In genomic region chr1:227728892-227729143, GRCh38 we compare ENCODE assay signal across 8 cellular contexts. TPM values are rescaled to one million over a fixed set of nuclear protein-coding genes. Genes with fewer than 3 reads are reported as not detected.
DNase-seq lines count a peak whose midpoint lies in the region; ATAC-seq, FAIRE-seq and TF ChIP-seq lines count a peak whose summit lies in the region.

No MANE protein-coding gene starts in this region.

- H3K9me1 ChIP-seq in keratinocyte (ENCODE audit: control insufficient read depth, extremely low read depth, insufficient read depth, low read length): no peaks in the 10 kb centered on the region

- no peak for TF ChIP-seq CTCF in keratinocyte (optimal IDR thresholded peaks at IDR 0.05 in 1 of 3, IDR thresholded peaks at IDR 0.05 in 1 of 3, conservative IDR thresholded peaks at IDR 0.05 in 1 of 3; ENCODE audit: extremely low read depth in 1 of 3, insufficient read depth in 2 of 3, low read length in 3 of 3)

- H3K9me3 Mint-ChIP-seq in activated T-cell treated with anti-CD3 and anti-CD28 coated beads, Interleukin-2, amount 50 U/mL, for 24 hours: no peaks in the 10 kb centered on the region
- H3K9me3 Mint-ChIP-seq in activated naive CD8-positive, alpha-beta T cell treated with anti-CD3 and anti-CD28 coated beads, Interleukin-2, amount 10 ng/mL, durations not matched to agents 7 days and 5 days: peaks cover 6% of the 10 kb centered on the region

- H3K27me3 Mint-ChIP-seq in activated T-cell treated with anti-CD3 and anti-CD28 coated beads, Interleukin-2, amount 50 U/mL, for 24 hours: no peaks in the 10 kb centered on the region
- H3K27me3 Mint-ChIP-seq in activated naive CD8-positive, alpha-beta T cell treated with anti-CD3 and anti-CD28 coated beads, Interleukin-2, amount 10 ng/mL, durations not matched to agents 7 days and 5 days: peaks cover 22% of the 10 kb centered on the region

- H3K79me2 ChIP-seq in keratinocyte (ENCODE audit: control insufficient read depth, insufficient read depth, low read length): peaks cover 14% of the 10 kb centered on the region

- H3K9me3 ChIP-seq in keratinocyte (ENCODE audit: control insufficient read depth, low read depth, low read length): no peaks in the 10 kb centered on the region

- H2AFZ ChIP-seq in keratinocyte (ENCODE audit: control insufficient read depth, low read length): no peak overlapping the region

- H3K36me3 Mint-ChIP-seq in activated T-cell treated with anti-CD3 and anti-CD28 coated beads, Interleukin-2, amount 50 U/mL, for 24 hours (ENCODE audit: low read depth): peaks cover 31% of the 10 kb centered on the region
- H3K36me3 Mint-ChIP-seq in activated naive CD8-positive, alpha-beta T cell treated with anti-CD3 and anti-CD28 coated beads, Interleukin-2, amount 10 ng/mL, durations not matched to agents 7 days and 5 days: peaks cover 4% of the 10 kb centered on the region

- H3K36me3 ChIP-seq in keratinocyte (ENCODE audit: control insufficient read depth in 2 of 2, extremely low read depth in 1 of 2, insufficient read depth in 2 of 2, low read length in 2 of 2): peaks cover 13 to 15% of the 10 kb centered on the region in 2 experiments

- H3K27me3 ChIP-seq in keratinocyte (ENCODE audit: control insufficient read depth, extremely low read depth, insufficient read depth, low read length): no peaks in the 10 kb centered on the region

- peaks cover 18% of the 10 kb centered on the region for H3K4me1 ChIP-seq in keratinocyte (ENCODE audit: control insufficient read depth, extremely low read depth, insufficient read depth, low read length)

- dilution Hi-C loops in keratinocyte (cut with MboI; ENCODE audit: extremely low pct_ligation_motif_present, low sequenced_read_pairs): no loop called here

- DNase-seq in activated T-cell treated with anti-CD3 and anti-CD28 coated beads, Interleukin-2, amount 50 U/mL, for 24 hours: no peak
- DNase-seq in activated T-cell treated with anti-CD3 and anti-CD28 coated beads, Interleukin-2, amount 50 U/mL, for 48 hours: no peak
- no peak for DNase-seq in activated naive CD8-positive, alpha-beta T cell treated with anti-CD3 and anti-CD28 coated beads, Interleukin-2, amount 10 ng/mL, durations not matched to agents 7 days and 5 days
- no peak for DNase-seq in keratinocyte (ENCODE audit: low read depth, low spot score)
- no peak for DNase-seq in AG20443 (ENCODE audit: low spot score)

- H3K27ac Mint-ChIP-seq in activated T-cell treated with anti-CD3 and anti-CD28 coated beads, Interleukin-2, amount 50 U/mL, for 24 hours: peak overlapping the region; percentile 26
- no peak overlapping the region for H3K27ac Mint-ChIP-seq in activated naive CD8-positive, alpha-beta T cell treated with anti-CD3 and anti-CD28 coated beads, Interleukin-2, amount 10 ng/mL, durations not matched to agents 7 days and 5 days

- H3K27ac ChIP-seq in keratinocyte (ENCODE audit: control insufficient read depth, insufficient read depth, low read length): no peak overlapping the region
- peak overlapping the region; percentile 67 for H3K27ac ChIP-seq in temporal lobe (ENCODE audit: low read depth, low read length)

- peak overlapping the region; percentile 36 to 64 (median 63) for H3K4me3 ChIP-seq in keratinocyte (ENCODE audit: control insufficient read depth in 2 of 3, extremely low read depth in 1 of 3, insufficient read depth in 2 of 3, low read depth in 1 of 3, low read length in 3 of 3)

- H3K4me2 ChIP-seq in keratinocyte (ENCODE audit: control insufficient read depth, extremely low read depth, insufficient read depth, low read depth, low read length): peak overlapping the region; percentile 89

- peak overlapping the region; percentile 77 for H3K4me3 Mint-ChIP-seq in activated T-cell treated with anti-CD3 and anti-CD28 coated beads, Interleukin-2, amount 50 U/mL, for 24 hours
- H3K4me3 Mint-ChIP-seq in activated naive CD8-positive, alpha-beta T cell treated with anti-CD3 and anti-CD28 coated beads, Interleukin-2, amount 10 ng/mL, durations not matched to agents 7 days and 5 days: peak overlapping the region; percentile 80

- POLR2A ChIA-PET in activated naive CD8-positive, alpha-beta T cell treated with anti-CD3 and anti-CD28 coated beads, Interleukin-2, amount 10 ng/mL, durations not matched to agents 7 days and 5 days (lab: Charles Lee): interaction anchor here (0.9 to 1.0 kb wide), 2 partner anchors 9 to 37 kb away, joined by 3 read pairs; no protein-coding TSS in a partner anchor

- peaks cover 3% of the 10 kb centered on the region for H4K20me1 ChIP-seq in keratinocyte (ENCODE audit: control insufficient read depth, extremely low read depth, insufficient read depth, low read length)

- ATAC-seq in activated naive CD8-positive, alpha-beta T cell treated with anti-CD3 and anti-CD28 coated beads, Interleukin-2, amount 10 ng/mL, durations not matched to agents 7 days and 5 days (ENCODE audit: low read depth): peak; percentile 14
- ATAC-seq in GM21526 (IDR thresholded peaks at IDR 0.05; ENCODE audit: low FRiP score, unreplicated experiment) (no peak), HG03354 (IDR thresholded peaks at IDR 0.05; ENCODE audit: poor library complexity, severe bottlenecking, unreplicated experiment) (no peak)

- no peak for FAIRE-seq in keratinocyte (lab: Jason Lieb, UNC)

- H3K9ac ChIP-seq in keratinocyte (ENCODE audit: control insufficient read depth, extremely low read depth, insufficient read depth, low read length): peak overlapping the region; percentile 64

- H3K4me1 Mint-ChIP-seq in activated T-cell treated with anti-CD3 and anti-CD28 coated beads, Interleukin-2, amount 50 U/mL, for 24 hours (ENCODE audit: low read depth): peaks cover 38% of the 10 kb centered on the region
- H3K4me1 Mint-ChIP-seq in activated naive CD8-positive, alpha-beta T cell treated with anti-CD3 and anti-CD28 coated beads, Interleukin-2, amount 10 ng/mL, durations not matched to agents 7 days and 5 days: peaks cover 7% of the 10 kb centered on the region

RNA-seq across cellular contexts. Expression of gene JMJD4, which starts 6.3 kb away (rescaled TPM):
- 10 to 100 TPM; 20.4 to 21.6 TPM for total RNA-seq in activated naive CD8-positive, alpha-beta T cell treated with anti-CD3 and anti-CD28 coated beads, Interleukin-2, amount 10 ng/mL, durations not matched to agents 7 days and 5 days
- 17.1 to 25.0 TPM (median 19.5 TPM) in 3 replicates for polyA plus RNA-seq in keratinocyte
- 2.3 TPM for polyA plus RNA-seq in keratinocyte (2011; ENCODE audit: low read depth)
- 13.0 and 19.4 TPM in 2 replicates for polyA plus RNA-seq in keratinocyte (2011; cell fraction: cytosol; rRNA removed)
- 21.4 and 23.2 TPM in 2 replicates for polyA plus RNA-seq in keratinocyte (2011; cell fraction: nucleus; rRNA removed)
- polyA plus RNA-seq in keratinocyte (2012; ENCODE audit: low replicate concordance): 5.9 and 20.5 TPM in 2 replicates
- 33.5 to 41.8 TPM (median 33.9 TPM) in 3 replicates for polyA minus RNA-seq in keratinocyte
- 28.2 TPM for polyA minus RNA-seq in keratinocyte (2011; cell fraction: cytosol; rRNA and poly(A)+ RNA removed)
- 20.1 and 22.4 TPM in 2 replicates for polyA minus RNA-seq in keratinocyte (2011; cell fraction: nucleus; rRNA and poly(A)+ RNA removed)
- 10.3 TPM for total RNA-seq in temporal lobe

RNA-seq across cellular contexts. Expression of gene SNAP47, which starts 6.4 kb away (rescaled TPM):
- 10 to 100 TPM; 29.0 to 29.2 TPM for total RNA-seq in activated naive CD8-positive, alpha-beta T cell treated with anti-CD3 and anti-CD28 coated beads, Interleukin-2, amount 10 ng/mL, durations not matched to agents 7 days and 5 days
- 19.3 to 30.4 TPM (median 24.8 TPM) in 3 replicates for polyA plus RNA-seq in keratinocyte
- polyA plus RNA-seq in keratinocyte (2011; ENCODE audit: low read depth): 9.7 TPM
- 31.4 and 31.8 TPM in 2 replicates for polyA plus RNA-seq in keratinocyte (2011; cell fraction: cytosol; rRNA removed)
- polyA plus RNA-seq in keratinocyte (2011; cell fraction: nucleus; rRNA removed): 21.6 and 23.4 TPM in 2 replicates
- 20.7 and 24.0 TPM in 2 replicates for polyA plus RNA-seq in keratinocyte (2012; ENCODE audit: low replicate concordance)
- 16.5 to 28.5 TPM (median 21.7 TPM) in 3 replicates for polyA minus RNA-seq in keratinocyte
- polyA minus RNA-seq in keratinocyte (2011; cell fraction: cytosol; rRNA and poly(A)+ RNA removed): 18.0 TPM
- polyA minus RNA-seq in keratinocyte (2011; cell fraction: nucleus; rRNA and poly(A)+ RNA removed): 9.7 and 15.4 TPM in 2 replicates
- 68.6 TPM for total RNA-seq in temporal lobe
